ENCODE assay signal across 33 cellular contexts in the genomic region with DNA sequence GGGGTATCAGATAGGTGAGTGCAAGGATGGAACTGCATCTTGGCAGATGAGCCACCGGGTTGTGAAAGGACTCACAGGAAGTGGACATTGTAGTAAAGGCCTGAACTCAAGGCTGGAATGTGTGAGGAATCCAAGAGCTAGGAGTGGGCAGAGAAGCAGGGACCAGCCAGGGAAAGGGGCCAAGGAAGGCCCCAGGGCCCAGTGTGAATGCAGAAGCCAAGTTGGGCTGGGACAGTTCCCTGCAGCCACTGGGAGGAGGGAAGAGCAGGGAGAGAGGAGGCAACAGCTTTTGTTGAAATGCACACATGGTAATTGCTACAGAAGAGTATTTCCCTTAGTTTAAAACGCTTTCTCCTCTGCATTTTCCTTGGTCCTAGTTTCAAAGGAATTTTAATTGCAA. TPM values are rescaled to one million over a fixed set of nuclear protein-coding genes. Genes with fewer than 3 reads are reported as not detected.
"Had no signal": no experiment of that assay in that cellular context is flagged by ENCODE, and none has a peak within 500 bp of the region (broad histone marks: within the 10 kb centered on the region; RNA-seq: fewer than 3 reads in every experiment).

No MANE protein-coding gene starts in this region.

- H3K36me3 Mint-ChIP-seq: memory B cell; mesothelial cell of epicardium; stimulated activated effector memory CD8-positive, alpha-beta T cell treated with anti-CD3 and anti-CD28 coated beads, Interleukin-12 subunit alpha, Interleukin-12 subunit beta, amount 100 ng/mL, for 72 hours had no signal

- H3K4me1 Mint-ChIP-seq: immature natural killer cell, mesothelial cell of epicardium, neural crest cell had no signal

- H3K9me3 Mint-ChIP-seq: neural crest cell had no signal

- H3K4me3 ChIP-seq: gastrocnemius medialis, heart left ventricle, hepatocyte, lower lobe of right lung, mucosa of descending colon, pancreas, right lobe of liver, smooth muscle cell, stomach, thyroid gland, vagina had no signal

- H3K9me3 ChIP-seq: gastrocnemius medialis, lower lobe of right lung, mucosa of descending colon, neutrophil, pancreas, right lobe of liver, thyroid gland, vagina had no signal

- FAIRE-seq: colon, endometrium, keratinocyte, pancreas had no signal

- ATAC-seq: gastrocnemius medialis; heart left ventricle; left ventricle myocardium superior; lower lobe of right lung; mucosa of descending colon; natural killer cell treated with Interleukin-12 subunit alpha and Interleukin-12 subunit beta and Interleukin-15 and Interleukin-18, amount 100 ng/mL, for 72 hours; pancreas; right lobe of liver; stimulated activated effector memory CD8-positive, alpha-beta T cell treated with anti-CD3 and anti-CD28 coated beads, Interleukin-12 subunit alpha, Interleukin-12 subunit beta, amount 100 ng/mL, for 72 hours had no signal

- H3K4me3 Mint-ChIP-seq: immature natural killer cell; memory B cell; mesothelial cell of epicardium; natural killer cell treated with Interleukin-12 subunit alpha and Interleukin-12 subunit beta and Interleukin-15 and Interleukin-18, amount 100 ng/mL, for 72 hours; neural crest cell; stimulated activated effector memory CD8-positive, alpha-beta T cell treated with anti-CD3 and anti-CD28 coated beads, Interleukin-12 subunit alpha, Interleukin-12 subunit beta, amount 100 ng/mL, for 72 hours had no signal

- H3K27ac Mint-ChIP-seq: immature natural killer cell; memory B cell; mesothelial cell of epicardium; naive B cell; natural killer cell treated with Interleukin-12 subunit alpha and Interleukin-12 subunit beta and Interleukin-15 and Interleukin-18, amount 100 ng/mL, for 72 hours; stimulated activated effector memory CD8-positive, alpha-beta T cell treated with anti-CD3 and anti-CD28 coated beads, Interleukin-12 subunit alpha, Interleukin-12 subunit beta, amount 100 ng/mL, for 72 hours had no signal

- H3K36me3 ChIP-seq: gastrocnemius medialis, heart left ventricle, lower lobe of right lung, neutrophil, pancreas, right lobe of liver, stomach, thyroid gland, vagina had no signal

- H3K27ac ChIP-seq: gastrocnemius medialis, heart left ventricle, hepatocyte, lower lobe of right lung, neutrophil, pancreas, right lobe of liver, stomach, thyroid gland, vagina had no signal

- H3K27me3 ChIP-seq: pancreas, right lobe of liver, thyroid gland, vagina had no signal

- DNase-seq: effector memory CD4-positive, alpha-beta T cell; foreskin fibroblast; gastrocnemius medialis; heart left ventricle; immature natural killer cell; left ventricle myocardium superior; lower lobe of right lung; mucosa of descending colon; naive B cell; pancreas; retina; right lobe of liver; stimulated activated CD4-positive, alpha-beta T cell treated with anti-CD3 and anti-CD28 coated beads, Interleukin-12 subunit alpha, Interleukin-12 subunit beta, amount 100 ng/mL, for 4 hours; stimulated activated CD4-positive, alpha-beta T cell treated with anti-CD3 and anti-CD28 coated beads, Interleukin-1b, Interleukin-23, amount 100 ng/mL, for 48 hours; stimulated activated CD4-positive, alpha-beta T cell treated with anti-CD3 and anti-CD28 coated beads, Interleukin-4, amount 100 ng/mL, for 1 hour; stimulated activated naive CD4-positive, alpha-beta T cell treated with Interleukin-2 at 50 U/mL for 16 hours; stomach; thyroid gland; trophoblast cell had no signal

- H3K4me1 ChIP-seq: heart left ventricle, lower lobe of right lung, pancreas, right lobe of liver, stomach, thyroid gland, vagina had no signal

RNA-seq across cellular contexts. Expression of gene CDH22, which starts 34.6 kb away (rescaled TPM):
- total RNA-seq: hepatocyte; natural killer cell treated with Interleukin-12 subunit alpha and Interleukin-12 subunit beta and Interleukin-15 and Interleukin-18, amount 100 ng/mL, for 72 hours; pulmonary artery endothelial cell; right lobe of liver; smooth muscle cell; subcutaneous adipose tissue had no signal
- polyA plus RNA-seq: hepatocyte, immature natural killer cell, keratinocyte, smooth muscle cell had no signal
